Comparison of ENCODE assay signal across 8 cellular contexts in genomic region chr1:31943546-31944184, GRCh38. TPM values are rescaled to one million over a fixed set of nuclear protein-coding genes. Genes with fewer than 3 reads are reported as not detected.
DNase-seq lines count a peak whose midpoint lies in the region; ATAC-seq and TF ChIP-seq lines count a peak whose summit lies in the region.

No MANE protein-coding gene starts in this region.

- H3K4me3 ChIP-seq in HL-60 (replicated peaks; ENCODE audit: insufficient read depth, low read length) (no peak overlapping the region), astrocyte of the spinal cord (ENCODE audit: low read depth, low read length) (no peak overlapping the region)

- ATAC-seq in natural killer cell (peak; percentile 30 to 57 (median 53)), HG03342 (IDR thresholded peaks at IDR 0.05; ENCODE audit: unreplicated experiment) (no peak), HG03354 (IDR thresholded peaks at IDR 0.05; ENCODE audit: poor library complexity, severe bottlenecking, unreplicated experiment) (no peak)

- H3K27ac Mint-ChIP-seq in natural killer cell = peak overlapping the region; percentile 91 to 94

- H3K4me3 Mint-ChIP-seq in natural killer cell = peak overlapping the region; percentile 81

- H3K27me3 Mint-ChIP-seq in natural killer cell (ENCODE audit: low read depth in 2 of 2) = no peaks in the 10 kb centered on the region

- TF ChIP-seq CTCF in HL-60 (IDR thresholded peaks at IDR 0.05; ENCODE audit: insufficient read depth, low read length) (no peak), astrocyte of the spinal cord (IDR thresholded peaks at IDR 0.05; ENCODE audit: low read depth, low read length) (no peak), natural killer cell (IDR thresholded peaks at IDR 0.05) (no peak)

- H3K27me3 ChIP-seq in HL-60 (ENCODE audit: insufficient read depth, poor library complexity, severe bottlenecking) = no peaks in the 10 kb centered on the region

- H3K4me1 Mint-ChIP-seq in natural killer cell = peaks cover 47 to 58% of the 10 kb centered on the region in 2 donors

- DNase-seq in CMK (ENCODE audit: low read depth) (peak; percentile 49), HL-60 (ENCODE audit: low read depth in 1 of 2, low spot score in 1 of 2) (peak in 1 of 2 experiments; percentile 51), astrocyte of the spinal cord (ENCODE audit: low read depth, low spot score) (peak; percentile 59), natural killer cell (no peak), NCI-H2081 treated with DMSO at 0.1 percent for 48 hours (lab: John Stamatoyannopoulos, UW) (no peak), hypothalamus (lab: John Stamatoyannopoulos, UW) (no peak)

- in situ Hi-C loops in astrocyte of the spinal cord (cut with HindIII; ENCODE audit: low sequenced_read_pairs) = no loop called here

- no peaks in the 10 kb centered on the region for H3K9me3 Mint-ChIP-seq in natural killer cell

- intact Hi-C loops in natural killer cell (cut with micrococcal nuclease) = loop anchor here (1.0 to 5.0 kb wide), 2 partner anchors 13 to 71 kb away; no protein-coding TSS in a partner anchor

- no peaks in the 10 kb centered on the region for H3K36me3 Mint-ChIP-seq in natural killer cell

- H3K27ac ChIP-seq in HL-60 (replicated peaks) = peak overlapping the region; percentile 97

RNA-seq across cellular contexts. Expression of gene PTP4A2, which starts 5.5 kb away (rescaled TPM):
- total RNA-seq in natural killer cell = 100 to 1,000 TPM; 435 to 527 (median 443) TPM

Comparison
In these comparisons a context has a peak if more than half of its experiments do, and no peak if none do; other contexts are left out.
1. DNase-seq: peak in CMK (single experiment) and astrocyte of the spinal cord (single experiment); none in natural killer cell (single experiment), NCI-H2081 treated with DMSO at 0.1 percent for 48 hours (single experiment) and hypothalamus (0 of 51).
2. ATAC-seq: peak in natural killer cell (3 of 3); none in HG03342 (single experiment) and HG03354 (single experiment).